ENCODE assay signal across 29 cellular contexts in genomic region chr3:62592408-62592807, GRCh38.
"Had no signal": no experiment of that assay in that cellular context is flagged by ENCODE, and none has a peak within 500 bp of the region (broad histone marks: within the 10 kb centered on the region; RNA-seq: fewer than 3 reads in every experiment).

No MANE protein-coding gene starts in this region.

- H3K4me3 ChIP-seq: ascending aorta, body of pancreas, SK-N-MC had no signal

- H3K27ac Mint-ChIP-seq: activated B cell treated with CpG ODN at 0.5 μM for 24 hours; activated CD4-positive, alpha-beta T cell treated with anti-CD3 and anti-CD28 coated beads, Interleukin-2, amount 10 ng/mL, durations not matched to agents 24 days and 14 days; activated CD8-positive, alpha-beta memory T cell treated with anti-CD3 and anti-CD28 coated beads, Interleukin-2, amount 10 ng/mL, durations not matched to agents 7 days and 5 days; activated naive CD4-positive, alpha-beta T cell treated with anti-CD3 and anti-CD28 coated beads, Interleukin-2, amount 50 U/mL, for 72 hours; activated naive CD8-positive, alpha-beta T cell treated with anti-CD3 and anti-CD28 coated beads, Interleukin-2, amount 50 U/mL, for 24 hours; T-cell had no signal

- H3K4me3 Mint-ChIP-seq: activated B cell treated with CpG ODN at 0.5 μM for 24 hours; activated CD4-positive, alpha-beta T cell treated with anti-CD3 and anti-CD28 coated beads, Interleukin-2, amount 10 ng/mL, durations not matched to agents 24 days and 14 days; activated CD8-positive, alpha-beta memory T cell treated with anti-CD3 and anti-CD28 coated beads, Interleukin-2, amount 10 ng/mL, durations not matched to agents 7 days and 5 days; activated naive CD8-positive, alpha-beta T cell treated with anti-CD3 and anti-CD28 coated beads, Interleukin-2, amount 50 U/mL, for 24 hours; activated T-cell treated with anti-CD3 and anti-CD28 coated beads, Interleukin-2, amount 50 U/mL, for 4 hours; T-cell had no signal

- H3K27ac ChIP-seq: ascending aorta, body of pancreas, SK-N-MC had no signal

- H3K4me1 Mint-ChIP-seq: activated B cell treated with CpG ODN at 0.5 μM for 24 hours; activated CD4-positive, alpha-beta T cell treated with anti-CD3 and anti-CD28 coated beads, Interleukin-2, amount 10 ng/mL, durations not matched to agents 24 days and 14 days; activated CD8-positive, alpha-beta memory T cell treated with anti-CD3 and anti-CD28 coated beads, Interleukin-2, amount 10 ng/mL, durations not matched to agents 7 days and 5 days; activated naive CD8-positive, alpha-beta T cell treated with anti-CD3 and anti-CD28 coated beads, Interleukin-2, amount 50 U/mL, for 24 hours; T-cell had no signal

- H3K27me3 ChIP-seq: ascending aorta, body of pancreas had no signal

- H3K36me3 Mint-ChIP-seq: activated CD8-positive, alpha-beta memory T cell treated with anti-CD3 and anti-CD28 coated beads, Interleukin-2, amount 10 ng/mL, durations not matched to agents 7 days and 5 days; activated naive CD4-positive, alpha-beta T cell treated with anti-CD3 and anti-CD28 coated beads, Interleukin-2, amount 50 U/mL, for 72 hours; T-cell had no signal

- H3K36me3 ChIP-seq: ascending aorta had no signal

- DNase-seq: activated B cell treated with CpG ODN at 0.5 μM for 24 hours; activated CD4-positive, alpha-beta T cell treated with anti-CD3 and anti-CD28 coated beads for 1 hour; activated CD4-positive, alpha-beta T cell treated with anti-CD3 and anti-CD28 coated beads, Interleukin-2, amount 10 ng/mL, durations not matched to agents 24 days and 14 days; activated CD4-positive, alpha-beta T cell treated with anti-CD3 and anti-CD28 coated beads, Interleukin-2, amount 50 U/mL, for 48 hours; activated CD8-positive, alpha-beta memory T cell treated with anti-CD3 and anti-CD28 coated beads, Interleukin-2, amount 10 ng/mL, durations not matched to agents 7 days and 5 days; activated effector memory CD4-positive, alpha-beta T cell treated with anti-CD3 and anti-CD28 coated beads, Interleukin-2, amount 50 U/mL, for 16 hours; activated naive CD4-positive, alpha-beta T cell treated with Interleukin-2 at 50 U/mL for 16 hours; activated naive CD8-positive, alpha-beta T cell treated with anti-CD3 and anti-CD28 coated beads, Interleukin-2, amount 50 U/mL, for 24 hours; activated T-cell treated with anti-CD3 and anti-CD28 coated beads, Interleukin-2, amount 50 U/mL, for 4 hours; amniotic stem cell; body of pancreas; central memory CD4-positive, alpha-beta T cell; NCI-H1092; NCI-H1417; NCI-H1930; NCI-H2171 treated with DMSO at 0.1 percent for 48 hours; NCI-H226; NCI-H526; NCI-H82; OCI-M1; RPMI8226; T-cell; T-helper 2 cell; T1000 had no signal

- H3K27me3 Mint-ChIP-seq: activated B cell treated with CpG ODN at 0.5 μM for 24 hours; activated CD4-positive, alpha-beta T cell treated with anti-CD3 and anti-CD28 coated beads, Interleukin-2, amount 10 ng/mL, durations not matched to agents 24 days and 14 days; activated CD8-positive, alpha-beta memory T cell treated with anti-CD3 and anti-CD28 coated beads, Interleukin-2, amount 10 ng/mL, durations not matched to agents 7 days and 5 days; activated naive CD8-positive, alpha-beta T cell treated with anti-CD3 and anti-CD28 coated beads, Interleukin-2, amount 50 U/mL, for 24 hours had no signal

- H3K4me1 ChIP-seq: ascending aorta, body of pancreas had no signal

- ATAC-seq: activated CD8-positive, alpha-beta memory T cell treated with anti-CD3 and anti-CD28 coated beads, Interleukin-2, amount 10 ng/mL, durations not matched to agents 7 days and 5 days; activated naive CD4-positive, alpha-beta T cell treated with anti-CD3 and anti-CD28 coated beads, Interleukin-2, amount 50 U/mL, for 72 hours; activated naive CD8-positive, alpha-beta T cell treated with anti-CD3 and anti-CD28 coated beads, Interleukin-2, amount 50 U/mL, for 24 hours; activated T-cell treated with anti-CD3 and anti-CD28 coated beads, Interleukin-2, amount 50 U/mL, for 4 hours; body of pancreas; Panc1; Right ventricle myocardium inferior; T-cell had no signal

- H3K9me3 Mint-ChIP-seq: activated B cell treated with CpG ODN at 0.5 μM for 24 hours; activated CD4-positive, alpha-beta T cell treated with anti-CD3 and anti-CD28 coated beads, Interleukin-2, amount 10 ng/mL, durations not matched to agents 24 days and 14 days; activated naive CD4-positive, alpha-beta T cell treated with anti-CD3 and anti-CD28 coated beads, Interleukin-2, amount 50 U/mL, for 72 hours; activated naive CD8-positive, alpha-beta T cell treated with anti-CD3 and anti-CD28 coated beads, Interleukin-2, amount 50 U/mL, for 24 hours; activated T-cell treated with anti-CD3 and anti-CD28 coated beads, Interleukin-2, amount 50 U/mL, for 4 hours; T-cell had no signal

- H3K9me3 ChIP-seq: ascending aorta, body of pancreas had no signal
